In the genomic region with DNA sequence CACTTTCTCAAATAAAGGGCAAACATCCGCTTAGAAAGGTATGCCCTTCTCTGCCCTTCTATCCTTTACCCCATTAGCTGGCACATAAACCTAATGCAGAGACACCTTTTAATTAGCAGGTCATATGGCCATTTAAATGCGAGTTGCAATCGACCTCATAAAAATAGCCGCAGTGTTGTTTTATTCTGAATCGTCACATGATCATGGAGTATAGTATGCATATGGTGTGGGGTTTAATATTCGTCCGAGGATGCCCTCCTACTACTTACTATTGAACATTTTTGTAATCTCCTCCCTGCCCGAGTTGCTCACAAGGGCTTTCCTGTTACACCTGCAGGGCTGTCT, we compare ENCODE assay signal across 8 cellular contexts.
DNase-seq lines count a peak whose midpoint lies in the region; ATAC-seq lines count a peak whose summit lies in the region.
"Had no signal": no experiment of that assay in that cellular context is flagged by ENCODE, and none has a peak within 500 bp of the region (broad histone marks: within the 10 kb centered on the region; RNA-seq: fewer than 3 reads in every experiment).

No MANE protein-coding gene starts in this region.

- no peak for DNase-seq in activated naive CD8-positive, alpha-beta T cell treated with anti-CD3 and anti-CD28 coated beads for 36 hours
- no peak for DNase-seq in OCI-M1 (lab: John Stamatoyannopoulos, UW)
- no peak for DNase-seq in NCI-H146 (lab: John Stamatoyannopoulos, UW)

- H3K27ac ChIP-seq in HUES48 (ENCODE audit: low read depth, low read length) (peak overlapping the region; percentile 52), iPS-18a (ENCODE audit: low read length) (no peak overlapping the region)

- peak overlapping the region; percentile 90 for H3K27ac Mint-ChIP-seq in activated naive CD8-positive, alpha-beta T cell treated with anti-CD3 and anti-CD28 coated beads for 36 hours
- peak overlapping the region; percentile 58 for H3K27ac Mint-ChIP-seq in stimulated activated memory B cell treated with anti-CD40 and anti-IgM and Interleukin-4, amounts not matched to agents 10 μg/mL and 1 μg/mL and 100 μg/mL, for 72 hours

- peaks cover 37% of the 10 kb centered on the region for H3K36me3 Mint-ChIP-seq in activated naive CD8-positive, alpha-beta T cell treated with anti-CD3 and anti-CD28 coated beads for 36 hours
- peaks cover 13% of the 10 kb centered on the region for H3K36me3 Mint-ChIP-seq in stimulated activated memory B cell treated with anti-CD40 and anti-IgM and Interleukin-4, amounts not matched to agents 10 μg/mL and 1 μg/mL and 100 μg/mL, for 72 hours

- ATAC-seq in stimulated activated memory B cell treated with anti-CD40 and anti-IgM and Interleukin-4, amounts not matched to agents 10 μg/mL and 1 μg/mL and 100 μg/mL, for 72 hours: no peak
- ATAC-seq in HG02759 (IDR thresholded peaks at IDR 0.05; ENCODE audit: unreplicated experiment): no peak
- ATAC-seq: HCT116 had no signal

- H3K4me1 ChIP-seq in HUES48 (ENCODE audit: control insufficient read depth, insufficient read depth, low read length) (peaks cover 33% of the 10 kb centered on the region), iPS-18a (ENCODE audit: control insufficient read depth, low read depth, low read length) (peaks cover 38% of the 10 kb centered on the region)

- H3K4me3 ChIP-seq in HUES48 (ENCODE audit: low read depth, low read length) (peak overlapping the region; percentile 79), iPS-18a (ENCODE audit: low read length) (peak overlapping the region; percentile 81)

- H3K4me3 Mint-ChIP-seq in activated naive CD8-positive, alpha-beta T cell treated with anti-CD3 and anti-CD28 coated beads for 36 hours: peak overlapping the region; percentile 80
- peak overlapping the region; percentile 81 for H3K4me3 Mint-ChIP-seq in stimulated activated memory B cell treated with anti-CD40 and anti-IgM and Interleukin-4, amounts not matched to agents 10 μg/mL and 1 μg/mL and 100 μg/mL, for 72 hours

- no peaks in the 10 kb centered on the region for H3K27me3 ChIP-seq in HUES48 (ENCODE audit: control insufficient read depth, insufficient read depth, low read length)
- no peaks in the 10 kb centered on the region for H3K27me3 ChIP-seq in iPS-18a (ENCODE audit: control insufficient read depth, insufficient read depth, low read length)

- H3K36me3 ChIP-seq in HUES48 (ENCODE audit: control insufficient read depth, insufficient read depth, low read length) (no peaks in the 10 kb centered on the region), iPS-18a (ENCODE audit: control insufficient read depth, low read depth, low read length) (no peaks in the 10 kb centered on the region)

- peaks cover 84% of the 10 kb centered on the region for H3K4me1 Mint-ChIP-seq in activated naive CD8-positive, alpha-beta T cell treated with anti-CD3 and anti-CD28 coated beads for 36 hours
- H3K4me1 Mint-ChIP-seq in stimulated activated memory B cell treated with anti-CD40 and anti-IgM and Interleukin-4, amounts not matched to agents 10 μg/mL and 1 μg/mL and 100 μg/mL, for 72 hours: peaks cover 40% of the 10 kb centered on the region

- no peaks in the 10 kb centered on the region for H3K9me3 ChIP-seq in HUES48 (ENCODE audit: control insufficient read depth, insufficient read depth, low read length)
- no peaks in the 10 kb centered on the region for H3K9me3 ChIP-seq in iPS-18a (ENCODE audit: control insufficient read depth, low read depth, low read length)

- H3K9ac ChIP-seq in HUES48 (ENCODE audit: low read depth, low read length) (no peak overlapping the region), iPS-18a (ENCODE audit: low read length) (no peak overlapping the region)

- H3K27me3 Mint-ChIP-seq in activated naive CD8-positive, alpha-beta T cell treated with anti-CD3 and anti-CD28 coated beads for 36 hours: no peaks in the 10 kb centered on the region
- H3K27me3 Mint-ChIP-seq in stimulated activated memory B cell treated with anti-CD40 and anti-IgM and Interleukin-4, amounts not matched to agents 10 μg/mL and 1 μg/mL and 100 μg/mL, for 72 hours: no peaks in the 10 kb centered on the region

- no peaks in the 10 kb centered on the region for H3K9me3 Mint-ChIP-seq in activated naive CD8-positive, alpha-beta T cell treated with anti-CD3 and anti-CD28 coated beads for 36 hours
- H3K9me3 Mint-ChIP-seq in stimulated activated memory B cell treated with anti-CD40 and anti-IgM and Interleukin-4, amounts not matched to agents 10 μg/mL and 1 μg/mL and 100 μg/mL, for 72 hours: no peaks in the 10 kb centered on the region
